Comparison of ENCODE assay signal across 8 cellular contexts in genomic region chr7:92448185-92448747, GRCh38. TPM values are rescaled to one million over a fixed set of nuclear protein-coding genes. Genes with fewer than 3 reads are reported as not detected.
DNase-seq lines count a peak whose midpoint lies in the region; ATAC-seq and TF ChIP-seq lines count a peak whose summit lies in the region.

No MANE protein-coding gene starts in this region.

- peaks cover 11% of the 10 kb centered on the region for H3K4me1 Mint-ChIP-seq in osteocyte (ENCODE audit: unreplicated experiment)

- peak; percentile 57 for TF ChIP-seq CTCF in osteocyte (IDR thresholded peaks at IDR 0.05)

- no peaks in the 10 kb centered on the region for H3K9me3 Mint-ChIP-seq in osteocyte (ENCODE audit: unreplicated experiment)

- peaks cover 10% of the 10 kb centered on the region for H3K36me3 Mint-ChIP-seq in osteocyte (ENCODE audit: unreplicated experiment)

- H3K4me1 ChIP-seq in urinary bladder (ENCODE audit: insufficient read depth): no peaks in the 10 kb centered on the region

- peak; percentile 44 for ATAC-seq in GM21381 (IDR thresholded peaks at IDR 0.05; ENCODE audit: unreplicated experiment)

- H3K27me3 Mint-ChIP-seq in osteocyte (ENCODE audit: unreplicated experiment): no peaks in the 10 kb centered on the region

- peak overlapping the region; percentile 98 for H3K27ac ChIP-seq in urinary bladder (ENCODE audit: low read depth)

- peak overlapping the region; percentile 79 for H3K4me3 Mint-ChIP-seq in osteocyte (ENCODE audit: unreplicated experiment)

- H3K36me3 ChIP-seq in urinary bladder (ENCODE audit: insufficient read depth): no peaks in the 10 kb centered on the region

- H3K4me3 ChIP-seq in urinary bladder (ENCODE audit: low read depth, low read length): peak overlapping the region; percentile 98

- peak overlapping the region; percentile 76 for H3K27ac Mint-ChIP-seq in osteocyte (ENCODE audit: unreplicated experiment)

- under 1% methylated on average over 11 of the region's 11 CpGs for WGBS in urinary bladder

- peak; percentile 72 for DNase-seq in DMS153 treated with DMSO at 0.1 percent for 48 hours (lab: John Stamatoyannopoulos, UW; ENCODE audit: unreplicated experiment)
- peak; percentile 85 for DNase-seq in HT-29 (ENCODE audit: low spot score)
- peak; percentile 47 for DNase-seq in RPMI7951 (ENCODE audit: low read depth)
- peak; percentile 84 for DNase-seq in activated effector memory CD4-positive, alpha-beta T cell treated with anti-CD3 and anti-CD28 coated beads, Interleukin-2, amount 50 U/mL, for 16 hours
- DNase-seq in germinal center (ENCODE audit: low spot score): peak; percentile 36
- no peak for DNase-seq in osteocyte (ENCODE audit: extremely low spot score, unreplicated experiment)

RNA-seq across cellular contexts. Expression of gene GATAD1, which starts 1.0 kb away (rescaled TPM):
- 24.8 and 29.9 TPM in 2 replicates for total RNA-seq in HT-29 (2014; rRNA removed; shearing (Covaris generic))
- total RNA-seq in RPMI7951 (2014; rRNA removed; shearing (Covaris generic)): 14.1 and 15.9 TPM in 2 replicates
- total RNA-seq in osteocyte: 42.2 and 42.8 TPM in 2 replicates
- 64.0 TPM for total RNA-seq in urinary bladder
- polyA plus RNA-seq in urinary bladder: 27.4 TPM

RNA-seq across cellular contexts. Expression of gene ERVW-1, which starts 29.5 kb away (rescaled TPM):
- not detected in 2 replicates for total RNA-seq in HT-29 (2014; rRNA removed; shearing (Covaris generic))
- not detected in 2 replicates for total RNA-seq in RPMI7951 (2014; rRNA removed; shearing (Covaris generic))
- not detected in 2 replicates for total RNA-seq in osteocyte
- not detected for total RNA-seq in urinary bladder
- not detected for polyA plus RNA-seq in urinary bladder
